Comparison of ENCODE assay signal across 8 cellular contexts in genomic region chrX:9465380-9466114, GRCh38. TPM values are rescaled to one million over a fixed set of nuclear protein-coding genes. Genes with fewer than 3 reads are reported as not detected.
DNase-seq lines count a peak whose midpoint lies in the region; ATAC-seq and TF ChIP-seq lines count a peak whose summit lies in the region.

No MANE protein-coding gene starts in this region.

- no peak overlapping the region for H3K9ac ChIP-seq in muscle layer of colon (ENCODE audit: low read length)

- DNase-seq in WTC11 (ENCODE audit: low spot score) (peak; percentile 25), tibial nerve (ENCODE audit: low spot score in 2 of 2) (no peak), LoVo (ENCODE audit: low spot score) (no peak), SK-N-DZ (ENCODE audit: low spot score) (no peak)

- peaks cover 15% of the 10 kb centered on the region for H3K27me3 Mint-ChIP-seq in WTC11 (ENCODE audit: low read depth)

- no peak for TF ChIP-seq POLR2A in tibial nerve (IDR thresholded peaks at IDR 0.05)

- CTCF ChIA-PET in WTC11 (lab: Charles Lee): no interaction called here

- H3K27ac Mint-ChIP-seq in WTC11: no peak overlapping the region

- no peaks in the 10 kb centered on the region for H3K9me3 Mint-ChIP-seq in WTC11

- peak overlapping the region; percentile 62 for H3K4me3 ChIP-seq in ectodermal cell (ENCODE audit: insufficient read depth, low read depth, low read length)
- peak overlapping the region; percentile 41 to 57 for H3K4me3 ChIP-seq in muscle layer of colon (ENCODE audit: low read depth in 1 of 2, low read length in 2 of 2)
- H3K4me3 ChIP-seq in tibial nerve: peak overlapping the region; percentile 57 to 81 (median 60)

- H3K9me3 ChIP-seq in ectodermal cell (ENCODE audit: control insufficient read depth, low read length) (no peaks in the 10 kb centered on the region), muscle layer of colon (ENCODE audit: low read length) (no peaks in the 10 kb centered on the region), tibial nerve (no peaks in the 10 kb centered on the region)

- H3K27ac ChIP-seq in ectodermal cell (ENCODE audit: insufficient read depth, low read depth, low read length, poor library complexity, severe bottlenecking) (no peak overlapping the region), muscle layer of colon (ENCODE audit: low read depth, low read length) (peak overlapping the region; percentile 44), tibial nerve (peak overlapping the region; percentile 63 to 92 (median 80))

- no peak for TF ChIP-seq EP300 in tibial nerve (IDR thresholded peaks at IDR 0.05)

- POLR2A ChIA-PET in WTC11 (lab: Charles Lee): no interaction called here

- H3K4me3 Mint-ChIP-seq in WTC11: peak overlapping the region; percentile 36; the same call in 1 of the 2 replicates

- H3K4me1 ChIP-seq in ectodermal cell (ENCODE audit: control insufficient read depth, insufficient read depth, low read length): no peaks in the 10 kb centered on the region
- peaks cover 16% of the 10 kb centered on the region for H3K4me1 ChIP-seq in muscle layer of colon (ENCODE audit: insufficient read depth, low read length)
- H3K4me1 ChIP-seq in tibial nerve: peaks cover 0 to 35% (median 6%) of the 10 kb centered on the region in 4 donors

- no peaks in the 10 kb centered on the region for H3K36me3 Mint-ChIP-seq in WTC11

- TF ChIP-seq CTCF in WTC11 (IDR thresholded peaks at IDR 0.05): no peak
- TF ChIP-seq CTCF in tibial nerve (IDR thresholded peaks at IDR 0.05): peak in 1 of 5 experiments; percentile 31

- H3K36me3 ChIP-seq in ectodermal cell (ENCODE audit: control insufficient read depth, insufficient read depth, low read length) (no peaks in the 10 kb centered on the region), muscle layer of colon (ENCODE audit: insufficient read depth, low read length) (no peaks in the 10 kb centered on the region), tibial nerve (no peaks in the 10 kb centered on the region)

- peaks cover 35% of the 10 kb centered on the region for H3K4me1 Mint-ChIP-seq in WTC11

- ATAC-seq in GM18511 (IDR thresholded peaks at IDR 0.05; ENCODE audit: unreplicated experiment) (peak; percentile 28), HG03159 (IDR thresholded peaks at IDR 0.05; ENCODE audit: unreplicated experiment) (peak; percentile 14), WTC11 (no peak; the same call in 1 of the 2 replicates)

- H3K27me3 ChIP-seq in ectodermal cell (ENCODE audit: control insufficient read depth, insufficient read depth, low read length, poor library complexity, severe bottlenecking): no peaks in the 10 kb centered on the region
- peaks cover 0 to 13% of the 10 kb centered on the region in 2 donors for H3K27me3 ChIP-seq in muscle layer of colon (ENCODE audit: control insufficient read depth in 1 of 2, insufficient read depth in 2 of 2, low read length in 2 of 2)
- peaks cover 0 to 15% of the 10 kb centered on the region in 2 donors for H3K27me3 ChIP-seq in tibial nerve

- 0% methylated on average over 87 of the region's 87 CpGs for WGBS in ectodermal cell, 2 experiments
- WGBS in tibial nerve, 2 donors: 1% methylated on average over 19 of the region's 87 CpGs; no CpG with 5 or more reads in 1 of the 2 donors

TF ChIP-seq in WTC11, 78 proteins besides CTCF, POLR2A, EP300 and RAD21:
- no peak for TF ChIP-seq ZNF219 (CRISPR knock-in tag; IDR thresholded peaks at IDR 0.05; ENCODE audit: borderline replicate concordance)
- TF ChIP-seq ZNF671 (CRISPR knock-in tag; IDR thresholded peaks at IDR 0.05): no peak
- no peak for TF ChIP-seq ZNF396 (CRISPR knock-in tag; IDR thresholded peaks at IDR 0.05; ENCODE audit: borderline replicate concordance)
- TF ChIP-seq TEAD1 (CRISPR knock-in tag; IDR thresholded peaks at IDR 0.05): no peak
- TF ChIP-seq GABPB1 (CRISPR knock-in tag; IDR thresholded peaks at IDR 0.05): no peak
- TF ChIP-seq EMX1 (CRISPR knock-in tag; IDR thresholded peaks at IDR 0.05): no peak

RNA-seq across cellular contexts. Expression of gene TBL1X, which starts 0.7 kb away (rescaled TPM):
- total RNA-seq in WTC11 (2021) (22.2 to 27.7 TPM (median 24.1 TPM) in 3 replicates), tibial nerve (10 to 100 TPM; 12.2 to 25.2 (median 19.5) TPM)
- polyA plus RNA-seq in ectodermal cell (2013, experiment 1 of 4): 53.0 TPM
- polyA plus RNA-seq in ectodermal cell (2013, experiment 2 of 4): 65.6 TPM
- polyA plus RNA-seq in ectodermal cell (2013, experiment 3 of 4): 44.0 TPM
- 45.5 TPM for polyA plus RNA-seq in ectodermal cell (2013, experiment 4 of 4)
- 17.3 and 27.6 TPM in 2 replicates for polyA plus RNA-seq in SK-N-DZ (2014; cell fraction: cytosol; rRNA removed)
- 11.2 and 21.6 TPM in 2 replicates for polyA plus RNA-seq in SK-N-DZ (2014; cell fraction: nucleus; rRNA removed)
